In genomic region chr6:69784595-69785377, GRCh38 we compare ENCODE assay signal across 1 cellular context.
TF ChIP-seq lines count a peak whose summit lies in the region.

No MANE protein-coding gene starts in this region.

TF ChIP-seq in K562, 482 proteins besides CTCF, POLR2A, EP300 and RAD21 (continued from another document):
- TF ChIP-seq CHD7 (IDR thresholded peaks at IDR 0.05; ENCODE audit: low read depth, low read length) (no peak), TSC22D4 (tag; IDR thresholded peaks at IDR 0.05) (0 out of 2 replicates have a peak, but pooled peaks have one; percentile 23), RHOXF2B (CRISPR knock-in tag; conservative IDR thresholded peaks at IDR 0.05) (no peak), E4F1 (CRISPR knock-in tag; IDR thresholded peaks at IDR 0.05; ENCODE audit: borderline replicate concordance) (no peak), ZNF707 (CRISPR knock-in tag; conservative IDR thresholded peaks at IDR 0.05) (no peak), CEBPZ (IDR thresholded peaks at IDR 0.05; ENCODE audit: borderline replicate concordance, low read depth, low read length) (no peak), TFAP4 (CRISPR knock-in tag; IDR thresholded peaks at IDR 0.05; ENCODE audit: borderline replicate concordance) (peak; percentile 52; the same call in 1 of the 2 replicates), NR2C2 (CRISPR knock-in tag; IDR thresholded peaks at IDR 0.05) (no peak), NR2C2 (tag; IDR thresholded peaks at IDR 0.05) (no peak), NR2C1 (IDR thresholded peaks at IDR 0.05) (peak; percentile 10; the same call in 1 of the 2 replicates), NR2C1 (tag; IDR thresholded peaks at IDR 0.05) (0 out of 2 replicates have a peak, but pooled peaks have one; percentile 18), GATA2 (CRISPR knock-in tag; IDR thresholded peaks at IDR 0.05) (peak; percentile 44; the same call in 1 of the 2 replicates), TSHZ1 (CRISPR knock-in tag; IDR thresholded peaks at IDR 0.05) (no peak), NONO (IDR thresholded peaks at IDR 0.05; ENCODE audit: low read depth in 2 of 2, low read length in 1 of 2) (no peak), HMBOX1 (IDR thresholded peaks at IDR 0.05) (peak; percentile 98), MCM5 (IDR thresholded peaks at IDR 0.05; ENCODE audit: low read depth) (no peak), MAZ (CRISPR knock-in tag; conservative IDR thresholded peaks at IDR 0.05 in 1 of 2, IDR thresholded peaks at IDR 0.05 in 1 of 2) (no peak), PHB2 (IDR thresholded peaks at IDR 0.05; ENCODE audit: low read depth) (0 out of 2 replicates have a peak, but pooled peaks have one; percentile 35), TBP (optimal IDR thresholded peaks at IDR 0.05; ENCODE audit: low read depth, low read length) (no peak), U2AF2 (optimal IDR thresholded peaks at IDR 0.05; ENCODE audit: low read depth, low read length) (no peak), TAF9B (IDR thresholded peaks at IDR 0.05; ENCODE audit: partially characterized antibody) (peak; percentile 39), MTA1 (IDR thresholded peaks at IDR 0.05; ENCODE audit: borderline replicate concordance) (peak; percentile 64; the same call in 1 of the 2 replicates), NFIC (IDR thresholded peaks at IDR 0.05) (peak; percentile 53), LEF1 (IDR thresholded peaks at IDR 0.05) (peak; percentile 49; the same call in 1 of the 2 replicates), ZNF316 (IDR thresholded peaks at IDR 0.05) (no peak), MECOM (CRISPR knock-in tag; IDR thresholded peaks at IDR 0.05) (no peak), SAP30 (IDR thresholded peaks at IDR 0.05; ENCODE audit: borderline replicate concordance, insufficient read depth, low read depth, low read length, poor library complexity, severe bottlenecking) (no peak), HDAC8 (tag; IDR thresholded peaks at IDR 0.05) (no peak), ZNF644 (tag; IDR thresholded peaks at IDR 0.05; ENCODE audit: low read depth) (0 out of 2 replicates have a peak, but pooled peaks have one; percentile 56), RCOR1 (IDR thresholded peaks at IDR 0.05; ENCODE audit: borderline replicate concordance in 1 of 2, low read depth in 2 of 2, low read length in 2 of 2) (peak in 1 of 2 experiments; percentile 59; a peak in 2 of 4 replicates), TCF3 (CRISPR knock-in tag; IDR thresholded peaks at IDR 0.05) (peak; percentile 82), TBL1XR1 (IDR thresholded peaks at IDR 0.05; ENCODE audit: low read length in 2 of 2) (no peak), CBX8 (IDR thresholded peaks at IDR 0.05; ENCODE audit: borderline replicate concordance, extremely low read depth, low read depth, low read length, poor library complexity, severe bottlenecking) (no peak)
